Comparison of ENCODE assay signal across 1 cellular context in the genomic region with DNA sequence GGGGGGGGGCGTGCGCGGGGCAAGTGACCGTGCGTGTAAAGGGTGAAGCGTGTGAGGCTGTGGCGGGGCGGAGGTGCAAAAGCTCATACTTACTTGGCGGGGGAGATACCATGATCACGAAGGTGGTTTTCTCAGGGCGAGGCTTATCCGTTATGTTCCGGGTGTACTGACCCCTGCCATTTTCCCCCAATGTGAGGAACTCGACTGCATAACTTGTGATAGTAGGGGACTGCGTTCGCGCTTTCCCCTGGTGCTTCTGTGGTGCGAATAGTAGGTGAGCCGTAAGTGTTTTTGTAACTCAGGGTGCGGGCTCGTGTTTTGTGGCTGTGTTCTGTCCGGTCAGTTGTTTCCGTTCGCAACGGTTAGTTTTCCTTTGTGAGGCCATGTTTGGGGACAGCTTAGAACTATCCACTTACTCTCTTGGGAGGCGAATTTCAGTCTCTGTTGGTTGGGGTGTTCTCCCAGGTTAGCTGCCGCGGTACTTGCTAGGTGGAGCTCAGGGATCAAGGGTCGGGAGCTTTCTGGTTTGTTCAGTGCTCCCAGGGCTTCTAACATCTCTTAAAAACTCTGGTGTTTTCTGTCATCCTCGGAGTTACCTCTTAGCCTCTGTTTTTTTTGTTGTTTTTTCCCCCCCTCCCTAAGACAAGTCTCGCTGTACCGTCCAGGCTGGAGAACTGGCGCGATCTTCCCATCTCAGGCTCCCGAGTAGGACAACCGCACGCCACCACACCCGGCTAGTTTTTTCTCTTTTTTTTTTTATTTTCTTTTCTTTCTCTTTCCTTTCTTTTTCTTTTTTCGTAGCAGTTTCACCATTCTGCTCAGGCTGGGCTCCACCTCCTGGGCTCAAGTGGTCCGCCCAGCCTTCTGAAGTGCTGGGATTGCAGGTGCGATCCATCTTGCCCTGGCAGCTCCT.
TF ChIP-seq lines count a peak whose summit lies in the region.
"Not testable (repeated sequence)": the region's sequence is repeated elsewhere in the genome, so short reads cannot be mapped to it uniquely, and the experiment has no call there.

No MANE protein-coding gene starts in this region.

TF ChIP-seq in A549, 52 proteins besides CTCF, POLR2A, EP300 and RAD21 (continued from another document):
- peak; percentile 100 for TF ChIP-seq HOXA7 (CRISPR knock-in tag; IDR thresholded peaks at IDR 0.05)
- TF ChIP-seq MAX (IDR thresholded peaks at IDR 0.05), result peak; percentile 58
- not testable (repeated sequence) for TF ChIP-seq FOSL2 (IDR thresholded peaks at IDR 0.05)
- peak; percentile 83 for TF ChIP-seq FOSL2 (CRISPR knock-in tag; IDR thresholded peaks at IDR 0.05)
- peak; percentile 94 for TF ChIP-seq HOXB5 (CRISPR knock-in tag; IDR thresholded peaks at IDR 0.05)
- 0 out of 2 replicates have a peak, but pooled peaks have one; percentile 33 for TF ChIP-seq E2F6 (IDR thresholded peaks at IDR 0.05; ENCODE audit: borderline replicate concordance, low read depth)
- TF ChIP-seq PHF8 (IDR thresholded peaks at IDR 0.05; ENCODE audit: borderline replicate concordance, low read depth), result 0 out of 2 replicates have a peak, but pooled peaks have one; percentile 54
- peak in 1 of 2 experiments; percentile 55; a peak in 2 of 4 replicates for TF ChIP-seq CEBPB (IDR thresholded peaks at IDR 0.05)
- peak; percentile 99 for TF ChIP-seq BCL3 (IDR thresholded peaks at IDR 0.05)
- peak; percentile 78; the same call in 1 of the 2 replicates for TF ChIP-seq FOXS1 (CRISPR knock-in tag; IDR thresholded peaks at IDR 0.05)
- TF ChIP-seq FOSB (CRISPR knock-in tag; IDR thresholded peaks at IDR 0.05), result peak; percentile 100
